13 cellular contexts compared by ENCODE assay signal in the genomic region with DNA sequence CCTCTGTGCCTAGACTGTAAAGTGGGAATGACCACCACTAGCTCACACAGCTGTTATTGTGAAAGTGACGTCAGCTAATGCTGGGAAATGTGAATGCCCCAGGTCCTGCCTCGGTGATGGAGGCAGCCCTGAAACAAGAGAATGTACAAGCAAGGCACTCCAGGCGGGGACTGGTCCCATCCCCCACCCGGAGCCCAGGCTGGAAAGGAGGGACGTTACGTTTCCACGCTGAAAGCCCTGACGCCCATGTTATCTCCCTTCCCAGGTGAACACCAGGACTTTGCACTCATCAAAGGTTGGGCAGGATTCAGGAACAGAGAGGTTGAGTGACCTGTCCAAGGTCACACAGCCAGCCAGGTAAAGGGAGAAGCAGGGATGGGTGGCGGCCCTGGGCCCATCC. TPM values are rescaled to one million over a fixed set of nuclear protein-coding genes. Genes with fewer than 3 reads are reported as not detected.
DNase-seq lines count a peak whose midpoint lies in the region; ATAC-seq, FAIRE-seq and TF ChIP-seq lines count a peak whose summit lies in the region.
"Had no signal": no experiment of that assay in that cellular context is flagged by ENCODE, and none has a peak within 500 bp of the region (broad histone marks: within the 10 kb centered on the region; RNA-seq: fewer than 3 reads in every experiment).

No MANE protein-coding gene starts in this region.

- no peak for FAIRE-seq in frontal cortex (lab: Jason Lieb, UNC)
- FAIRE-seq: colon, keratinocyte had no signal

- POLR2A ChIA-PET in activated CD8-positive, alpha-beta T cell treated with anti-CD3 and anti-CD28 coated beads for 36 hours (lab: Charles Lee) = no interaction called here

- H2AFZ ChIP-seq in mesenchymal stem cell (ENCODE audit: low read depth, low read length) = no peak overlapping the region

- H3K79me1 ChIP-seq in mesenchymal stem cell (replicated peaks; ENCODE audit: low read length, poor library complexity, severe bottlenecking) = no peaks in the 10 kb centered on the region

- H2BK5ac ChIP-seq in mesenchymal stem cell (ENCODE audit: low read depth, low read length, poor library complexity, severe bottlenecking) = no peak overlapping the region

- WGBS in mesenchymal stem cell = 55% methylated on average over 9 of the region's 9 CpGs

- intact Hi-C loops in activated CD8-positive, alpha-beta T cell treated with anti-CD3 and anti-CD28 coated beads for 36 hours (cut with micrococcal nuclease) = no loop called here

- H3K27me3 ChIP-seq in mesenchymal stem cell (ENCODE audit: control insufficient read depth in 1 of 2, insufficient read depth in 1 of 2, low read length in 2 of 2) = peaks cover 54 to 67% of the 10 kb centered on the region in 2 experiments

- H3K18ac ChIP-seq in mesenchymal stem cell (ENCODE audit: low read depth in 1 of 2, low read length in 2 of 2) = no peak overlapping the region

- H3K9me3 ChIP-seq in mesenchymal stem cell (ENCODE audit: control insufficient read depth, low read length) = peaks cover 11% of the 10 kb centered on the region

- no peak overlapping the region for H3K4me2 ChIP-seq in mesenchymal stem cell (ENCODE audit: low read length, poor library complexity, severe bottlenecking)

- H4K8ac ChIP-seq in mesenchymal stem cell (ENCODE audit: low read length) = no peak overlapping the region

- no peak overlapping the region for H4K91ac ChIP-seq in mesenchymal stem cell (ENCODE audit: low read length)

- H3K4ac ChIP-seq in mesenchymal stem cell (ENCODE audit: low read depth in 1 of 2, low read length in 2 of 2) = no peak overlapping the region

- H3K27ac Mint-ChIP-seq in stimulated activated naive CD8-positive, alpha-beta T cell treated with anti-CD3 and anti-CD28 coated beads, Interleukin-15, Interleukin-2, amounts not matched to agents 100 ng/mL and 50 ng/mL, for 24 hours = no peak overlapping the region
- H3K27ac Mint-ChIP-seq in stimulated activated naive CD8-positive, alpha-beta T cell treated with anti-CD3 and anti-CD28 coated beads, Interleukin-15, amount 100 ng/mL, for 72 hours = no peak overlapping the region
- H3K27ac Mint-ChIP-seq in activated CD8-positive, alpha-beta T cell treated with anti-CD3 and anti-CD28 coated beads for 36 hours = no peak overlapping the region
- H3K27ac Mint-ChIP-seq: stimulated activated memory B cell treated with anti-CD40 and anti-IgM and Interleukin-4, amounts not matched to agents 10 μg/mL and 1 μg/mL and 100 μg/mL, for 72 hours had no signal

- H3K4me3 ChIP-seq in astrocyte of the spinal cord (ENCODE audit: low read depth, low read length) (peak overlapping the region; percentile 4), mesenchymal stem cell (ENCODE audit: insufficient read depth in 1 of 2, low read depth in 1 of 2, low read length in 2 of 2) (peak overlapping the region; percentile 22 to 60)

- peaks cover 66% of the 10 kb centered on the region for H3K27me3 Mint-ChIP-seq in stimulated activated naive CD8-positive, alpha-beta T cell treated with anti-CD3 and anti-CD28 coated beads, Interleukin-15, Interleukin-2, amounts not matched to agents 100 ng/mL and 50 ng/mL, for 24 hours
- peaks cover 89% of the 10 kb centered on the region for H3K27me3 Mint-ChIP-seq in stimulated activated naive CD8-positive, alpha-beta T cell treated with anti-CD3 and anti-CD28 coated beads, Interleukin-15, amount 100 ng/mL, for 72 hours
- peaks cover 38% of the 10 kb centered on the region for H3K27me3 Mint-ChIP-seq in activated CD8-positive, alpha-beta T cell treated with anti-CD3 and anti-CD28 coated beads for 36 hours

- ATAC-seq in stimulated activated naive CD8-positive, alpha-beta T cell treated with anti-CD3 and anti-CD28 coated beads, Interleukin-15, amount 100 ng/mL, for 72 hours = no peak
- ATAC-seq in activated CD8-positive, alpha-beta T cell treated with anti-CD3 and anti-CD28 coated beads for 36 hours = no peak
- ATAC-seq: stimulated activated memory B cell treated with anti-CD40 and anti-IgM and Interleukin-4, amounts not matched to agents 10 μg/mL and 1 μg/mL and 100 μg/mL, for 72 hours had no signal

- H2BK120ac ChIP-seq in mesenchymal stem cell (ENCODE audit: low read depth, low read length) = no peak overlapping the region

- H3K36me3 ChIP-seq in mesenchymal stem cell (ENCODE audit: control insufficient read depth in 1 of 2, insufficient read depth in 2 of 2, low read depth in 1 of 2, low read length in 2 of 2) = no peaks in the 10 kb centered on the region

- no peak overlapping the region for H3K14ac ChIP-seq in mesenchymal stem cell (ENCODE audit: low read length in 2 of 2)

- no peak overlapping the region for H3K9ac ChIP-seq in mesenchymal stem cell (ENCODE audit: low read length)

- no peak overlapping the region for H2BK15ac ChIP-seq in mesenchymal stem cell (ENCODE audit: low read depth, poor library complexity, severe bottlenecking)

- H3K27ac ChIP-seq in mesenchymal stem cell (ENCODE audit: low read length, poor library complexity, severe bottlenecking) = no peak overlapping the region

- no peak for TF ChIP-seq CTCF in astrocyte of the spinal cord (IDR thresholded peaks at IDR 0.05; ENCODE audit: low read depth, low read length)
- no peak for TF ChIP-seq CTCF in activated CD8-positive, alpha-beta T cell treated with anti-CD3 and anti-CD28 coated beads for 36 hours (IDR thresholded peaks at IDR 0.05)

- H2BK12ac ChIP-seq in mesenchymal stem cell (ENCODE audit: low read length in 2 of 2) = no peak overlapping the region

- no peak for DNase-seq in stimulated activated naive CD8-positive, alpha-beta T cell treated with anti-CD3 and anti-CD28 coated beads, Interleukin-15, amount 100 ng/mL, for 72 hours
- DNase-seq in astrocyte of the spinal cord (ENCODE audit: low read depth, low spot score) (no peak), mesenchymal stem cell (no peak), frontal cortex (ENCODE audit: low spot score in 2 of 2) (no peak), dermis blood vessel endothelial cell (no peak)
- no peak for DNase-seq in activated CD8-positive, alpha-beta T cell treated with anti-CD3 and anti-CD28 coated beads for 36 hours
- no peak for DNase-seq in stimulated activated CD4-positive, alpha-beta T cell treated with anti-CD3 and anti-CD28 coated beads, Interleukin-2, amount 100 ng/mL, for 24 hours
- DNase-seq: COR-L47, NCI-H1694 treated with DMSO at 0.1 percent for 48 hours had no signal

- CTCF ChIA-PET in activated CD8-positive, alpha-beta T cell treated with anti-CD3 and anti-CD28 coated beads for 36 hours (lab: Charles Lee) = no interaction called here

- peak overlapping the region; percentile 37 for H3K4me3 Mint-ChIP-seq in stimulated activated naive CD8-positive, alpha-beta T cell treated with anti-CD3 and anti-CD28 coated beads, Interleukin-15, Interleukin-2, amounts not matched to agents 100 ng/mL and 50 ng/mL, for 24 hours
- H3K4me3 Mint-ChIP-seq in stimulated activated naive CD8-positive, alpha-beta T cell treated with anti-CD3 and anti-CD28 coated beads, Interleukin-15, amount 100 ng/mL, for 72 hours = peak overlapping the region in 1 of 2 donors; percentile 21
- H3K4me3 Mint-ChIP-seq in activated CD8-positive, alpha-beta T cell treated with anti-CD3 and anti-CD28 coated beads for 36 hours = no peak overlapping the region
- H3K4me3 Mint-ChIP-seq: stimulated activated memory B cell treated with anti-CD40 and anti-IgM and Interleukin-4, amounts not matched to agents 10 μg/mL and 1 μg/mL and 100 μg/mL, for 72 hours had no signal

- H3K36me3 Mint-ChIP-seq in stimulated activated naive CD8-positive, alpha-beta T cell treated with anti-CD3 and anti-CD28 coated beads, Interleukin-15, Interleukin-2, amounts not matched to agents 100 ng/mL and 50 ng/mL, for 24 hours (ENCODE audit: low read depth) = no peaks in the 10 kb centered on the region
- H3K36me3 Mint-ChIP-seq in activated CD8-positive, alpha-beta T cell treated with anti-CD3 and anti-CD28 coated beads for 36 hours (ENCODE audit: low read depth) = no peaks in the 10 kb centered on the region
- H3K36me3 Mint-ChIP-seq: stimulated activated memory B cell treated with anti-CD40 and anti-IgM and Interleukin-4, amounts not matched to agents 10 μg/mL and 1 μg/mL and 100 μg/mL, for 72 hours had no signal

- no peak overlapping the region for H2AK5ac ChIP-seq in mesenchymal stem cell (ENCODE audit: low read length, severe bottlenecking)

- peaks cover 5% of the 10 kb centered on the region for H3K4me1 Mint-ChIP-seq in stimulated activated naive CD8-positive, alpha-beta T cell treated with anti-CD3 and anti-CD28 coated beads, Interleukin-15, Interleukin-2, amounts not matched to agents 100 ng/mL and 50 ng/mL, for 24 hours (ENCODE audit: low read depth)
- H3K4me1 Mint-ChIP-seq in stimulated activated naive CD8-positive, alpha-beta T cell treated with anti-CD3 and anti-CD28 coated beads, Interleukin-15, amount 100 ng/mL, for 72 hours = peaks cover 4% of the 10 kb centered on the region
- peaks cover 4% of the 10 kb centered on the region for H3K4me1 Mint-ChIP-seq in activated CD8-positive, alpha-beta T cell treated with anti-CD3 and anti-CD28 coated beads for 36 hours (ENCODE audit: low read depth)
- H3K4me1 Mint-ChIP-seq: stimulated activated memory B cell treated with anti-CD40 and anti-IgM and Interleukin-4, amounts not matched to agents 10 μg/mL and 1 μg/mL and 100 μg/mL, for 72 hours had no signal

- H3K4me1 ChIP-seq in mesenchymal stem cell (ENCODE audit: control insufficient read depth, insufficient read depth, low read depth, low read length) = peaks cover 10% of the 10 kb centered on the region

- peaks cover 10% of the 10 kb centered on the region for H3K9me3 Mint-ChIP-seq in stimulated activated naive CD8-positive, alpha-beta T cell treated with anti-CD3 and anti-CD28 coated beads, Interleukin-15, Interleukin-2, amounts not matched to agents 100 ng/mL and 50 ng/mL, for 24 hours
- H3K9me3 Mint-ChIP-seq in stimulated activated naive CD8-positive, alpha-beta T cell treated with anti-CD3 and anti-CD28 coated beads, Interleukin-15, amount 100 ng/mL, for 72 hours = peaks cover 8 to 10% of the 10 kb centered on the region in 2 donors
- H3K9me3 Mint-ChIP-seq in activated CD8-positive, alpha-beta T cell treated with anti-CD3 and anti-CD28 coated beads for 36 hours = peaks cover 3% of the 10 kb centered on the region

- in situ Hi-C loops in astrocyte of the spinal cord (cut with HindIII; ENCODE audit: low sequenced_read_pairs) = no loop called here

- no peak overlapping the region for H3K23ac ChIP-seq in mesenchymal stem cell (ENCODE audit: low read length in 2 of 2)

RNA-seq across cellular contexts. Expression of a gene that starts 0.8 kb away (rescaled TPM):
- 0.04 TPM for polyA plus RNA-seq in mesenchymal stem cell (2013, experiment 1 of 2)
- 0.04 TPM for polyA plus RNA-seq in mesenchymal stem cell (2013, experiment 2 of 2)
- not detected for total RNA-seq in activated CD8-positive, alpha-beta T cell treated with anti-CD3 and anti-CD28 coated beads for 36 hours
- total RNA-seq in frontal cortex (47.7 TPM), dermis blood vessel endothelial cell (0.05 TPM in 1 of 2 replicates, not detected in the other)

RNA-seq across cellular contexts. Expression of a gene that starts 30.3 kb away (rescaled TPM):
- not detected for polyA plus RNA-seq in mesenchymal stem cell (2013, experiment 1 of 2)
- polyA plus RNA-seq in mesenchymal stem cell (2013, experiment 2 of 2) = not detected
- not detected for total RNA-seq in activated CD8-positive, alpha-beta T cell treated with anti-CD3 and anti-CD28 coated beads for 36 hours
- total RNA-seq in frontal cortex = under 0.01 TPM
- total RNA-seq in dermis blood vessel endothelial cell = not detected in 2 replicates
- polyA plus RNA-seq: keratinocyte had no signal

RNA-seq across cellular contexts. Expression of a gene that starts 49.4 kb away (rescaled TPM):
- polyA plus RNA-seq in mesenchymal stem cell (2013, experiment 1 of 2) = 0.51 TPM
- polyA plus RNA-seq in mesenchymal stem cell (2013, experiment 2 of 2) = 0.29 TPM
- under 1 TPM; 0.16 to 0.29 TPM for total RNA-seq in activated CD8-positive, alpha-beta T cell treated with anti-CD3 and anti-CD28 coated beads for 36 hours
- total RNA-seq in frontal cortex (9.4 TPM), dermis blood vessel endothelial cell (under 0.01 and 0.33 TPM in 2 replicates)

Comparison
In these comparisons a context has a peak if more than half of its experiments do, and no peak if none do; other contexts are left out.
1. RNA of a gene that starts 0.8 kb away (total RNA-seq): 47.7 TPM in frontal cortex (single experiment); not detected in activated CD8-positive, alpha-beta T cell treated with anti-CD3 and anti-CD28 coated beads for 36 hours and 0.05 TPM in dermis blood vessel endothelial cell; every median in the first group is over 10 times any median in the second.